In genomic region chr9:37179576-37179975, GRCh38 we compare ENCODE assay signal across 28 cellular contexts.
"Had no signal": no experiment of that assay in that cellular context is flagged by ENCODE, and none has a peak within 500 bp of the region (broad histone marks: within the 10 kb centered on the region; RNA-seq: fewer than 3 reads in every experiment).

No MANE protein-coding gene starts in this region.

- H3K9me3 Mint-ChIP-seq: activated T-helper 17 cell treated with anti-CD3 and anti-CD28 coated beads, Interleukin-2, amount 50 U/mL, for 72 hours had no signal

- H3K27ac ChIP-seq: brain microvascular endothelial cell, colonic mucosa, PC-9, RWPE1 had no signal

- H3K27me3 ChIP-seq: brain microvascular endothelial cell, colonic mucosa had no signal

- H3K36me3 ChIP-seq: brain microvascular endothelial cell, colonic mucosa had no signal

- H3K4me3 Mint-ChIP-seq: activated CD4-positive, alpha-beta T cell treated with anti-CD3 and anti-CD28 coated beads, Interleukin-2, amount 10 ng/mL, durations not matched to agents 24 days and 14 days; activated CD8-positive, alpha-beta T cell treated with anti-CD3 and anti-CD28 coated beads for 36 hours; activated naive CD8-positive, alpha-beta T cell treated with anti-CD3 and anti-CD28 coated beads for 36 hours; activated T-cell treated with anti-CD3 and anti-CD28 coated beads, Interleukin-2, amount 50 U/mL, for 72 hours; activated T-helper 17 cell treated with anti-CD3 and anti-CD28 coated beads, Interleukin-2, amount 50 U/mL, for 72 hours had no signal

- H3K9me3 ChIP-seq: colonic mucosa had no signal

- H3K27me3 Mint-ChIP-seq: activated CD4-positive, alpha-beta T cell treated with anti-CD3 and anti-CD28 coated beads, Interleukin-2, amount 10 ng/mL, durations not matched to agents 24 days and 14 days; activated CD8-positive, alpha-beta T cell treated with anti-CD3 and anti-CD28 coated beads for 36 hours; activated naive CD8-positive, alpha-beta T cell treated with anti-CD3 and anti-CD28 coated beads for 36 hours; activated T-helper 17 cell treated with anti-CD3 and anti-CD28 coated beads, Interleukin-2, amount 50 U/mL, for 72 hours had no signal

- H3K4me3 ChIP-seq: colonic mucosa, PC-9 had no signal

- H3K4me1 ChIP-seq: colonic mucosa had no signal

- H3K27ac Mint-ChIP-seq: activated CD4-positive, alpha-beta T cell treated with anti-CD3 and anti-CD28 coated beads, Interleukin-2, amount 10 ng/mL, durations not matched to agents 24 days and 14 days; activated CD8-positive, alpha-beta T cell treated with anti-CD3 and anti-CD28 coated beads for 36 hours; activated naive CD8-positive, alpha-beta T cell treated with anti-CD3 and anti-CD28 coated beads for 36 hours; activated T-cell treated with anti-CD3 and anti-CD28 coated beads, Interleukin-2, amount 50 U/mL, for 72 hours; activated T-helper 17 cell treated with anti-CD3 and anti-CD28 coated beads, Interleukin-2, amount 50 U/mL, for 72 hours had no signal

- DNase-seq: activated CD4-positive, alpha-beta T cell treated with anti-CD3 and anti-CD28 coated beads, Interleukin-2, amount 10 ng/mL, durations not matched to agents 24 days and 14 days; activated CD4-positive, alpha-beta T cell treated with anti-CD3 and anti-CD28 coated beads, Interleukin-2, amount 50 U/mL, for 4 hours; activated CD8-positive, alpha-beta T cell treated with anti-CD3 and anti-CD28 coated beads for 36 hours; activated effector memory CD4-positive, alpha-beta T cell treated with anti-CD3 and anti-CD28 coated beads, Interleukin-2, amount 50 U/mL, for 16 hours; activated naive CD4-positive, alpha-beta T cell; activated naive CD4-positive, alpha-beta T cell treated with anti-CD3 and anti-CD28 coated beads, Interleukin-2, amount 50 U/mL, for 16 hours; activated naive CD8-positive, alpha-beta T cell treated with anti-CD3 and anti-CD28 coated beads for 36 hours; activated T-cell treated with anti-CD3 and anti-CD28 coated beads, Interleukin-2, amount 50 U/mL, for 1 hour; activated T-cell treated with anti-CD3 and anti-CD28 coated beads, Interleukin-2, amount 50 U/mL, for 72 hours; amniotic stem cell; aorta; brain microvascular endothelial cell; central memory CD4-positive, alpha-beta T cell; colonic mucosa; NCI-H1092 treated with DMSO at 0.1 percent for 48 hours; NCI-H187 treated with DMSO at 0.1 percent for 48 hours; NCI-H2081 treated with DMSO at 0.1 percent for 48 hours; NCI-H226; NCI-H524 treated with DMSO at 0.1 percent for 48 hours; PC-9; SIG-M5; SW 1271; T-helper 1 cell; T1000 had no signal

- ATAC-seq: activated CD8-positive, alpha-beta T cell treated with anti-CD3 and anti-CD28 coated beads for 36 hours; activated T-cell treated with anti-CD3 and anti-CD28 coated beads, Interleukin-2, amount 50 U/mL, for 72 hours; activated T-helper 17 cell treated with anti-CD3 and anti-CD28 coated beads, Interleukin-2, amount 50 U/mL, for 72 hours; Right ventricle myocardium inferior; SK-N-SH treated with all-trans-retinoic acid at 6 μM for 48 hours had no signal
